20 cellular contexts compared by ENCODE assay signal in genomic region chr5:7824995-7825394, GRCh38. TPM values are rescaled to one million over a fixed set of nuclear protein-coding genes. Genes with fewer than 3 reads are reported as not detected.
DNase-seq lines count a peak whose midpoint lies in the region; ATAC-seq, FAIRE-seq and TF ChIP-seq lines count a peak whose summit lies in the region.
"Had no signal": no experiment of that assay in that cellular context is flagged by ENCODE, and none has a peak within 500 bp of the region (broad histone marks: within the 10 kb centered on the region; RNA-seq: fewer than 3 reads in every experiment).

No MANE protein-coding gene starts in this region.

- 80 to 93% (median 83%) methylated on average over 18 of the region's 18 CpGs for WGBS in small intestine, 3 donors
- WGBS in prostate gland: 93% methylated on average over 18 of the region's 18 CpGs

- H3K36me3 Mint-ChIP-seq in WTC11 (peaks cover 50% of the 10 kb centered on the region), glutamatergic neuron (ENCODE audit: unreplicated experiment) (no peaks in the 10 kb centered on the region)
- H3K36me3 Mint-ChIP-seq: CD4-positive, CD25-positive, alpha-beta regulatory T cell had no signal

- no peak for TF ChIP-seq POLR2A in prostate gland (IDR thresholded peaks at IDR 0.05)

- no peaks in the 10 kb centered on the region; the same call in 1 of the 2 replicates for H3K27me3 Mint-ChIP-seq in WTC11 (ENCODE audit: low read depth)
- H3K27me3 Mint-ChIP-seq in glutamatergic neuron (ENCODE audit: unreplicated experiment): no peaks in the 10 kb centered on the region

- ATAC-seq in WTC11 (no peak), GM18858 (IDR thresholded peaks at IDR 0.05; ENCODE audit: unreplicated experiment) (no peak)

- H3K4me3 ChIP-seq in small intestine (ENCODE audit: low read depth in 1 of 2, low read length in 2 of 2) (no peak overlapping the region), prostate gland (no peak overlapping the region)
- H3K4me3 ChIP-seq: BLaER1 treated with 17β-estradiol and CSF1 and Interleukin-3, amounts not matched to agents 10 nM and 100 nM had no signal

- no peaks in the 10 kb centered on the region for H3K36me3 ChIP-seq in small intestine (ENCODE audit: control insufficient read depth in 2 of 2, insufficient read depth in 2 of 2, low read length in 2 of 2)
- no peaks in the 10 kb centered on the region for H3K36me3 ChIP-seq in prostate gland
- H3K36me3 ChIP-seq: BLaER1 treated with 17β-estradiol and CSF1 and Interleukin-3, amounts not matched to agents 10 nM and 100 nM had no signal

- H3K9me3 ChIP-seq in small intestine (ENCODE audit: control insufficient read depth, low read depth) (no peaks in the 10 kb centered on the region), prostate gland (no peaks in the 10 kb centered on the region)
- H3K9me3 ChIP-seq: BLaER1 treated with 17β-estradiol and CSF1 and Interleukin-3, amounts not matched to agents 10 nM and 100 nM had no signal

- H3K27ac Mint-ChIP-seq in WTC11 (no peak overlapping the region), glutamatergic neuron (ENCODE audit: unreplicated experiment) (no peak overlapping the region)

- DNase-seq in NCI-H748 (lab: John Stamatoyannopoulos, UW; ENCODE audit: unreplicated experiment) (peak; percentile 71), NCI-H748 treated with DMSO at 0.1 percent for 48 hours (lab: John Stamatoyannopoulos, UW) (no peak), WTC11 (ENCODE audit: low spot score) (no peak), glutamatergic neuron (no peak), small intestine (peak; percentile 3), prostate gland (ENCODE audit: low spot score) (no peak), COLO668 (lab: John Stamatoyannopoulos, UW; ENCODE audit: unreplicated experiment) (no peak)
- DNase-seq: 8988T; Calu3; CD4-positive, CD25-positive, alpha-beta regulatory T cell; DMS 273 treated with DMSO at 0.1 percent for 48 hours; DMS79 treated with DMSO at 0.1 percent for 48 hours; EL; KBM-7 had no signal

- POLR2A ChIA-PET in WTC11 (lab: Charles Lee): no interaction called here

- CTCF ChIA-PET in WTC11 (lab: Charles Lee): interaction anchor here (1.7 kb wide), 1 partner anchor 9 kb away, joined by 6 read pairs; no protein-coding TSS in a partner anchor

- H3K9me3 Mint-ChIP-seq in WTC11: no peaks in the 10 kb centered on the region
- H3K9me3 Mint-ChIP-seq in glutamatergic neuron (ENCODE audit: unreplicated experiment): no peaks in the 10 kb centered on the region
- H3K9me3 Mint-ChIP-seq: CD4-positive, CD25-positive, alpha-beta regulatory T cell had no signal

- H3K27me3 ChIP-seq in small intestine (ENCODE audit: control insufficient read depth in 2 of 2, insufficient read depth in 2 of 2, low read length in 2 of 2) (no peaks in the 10 kb centered on the region), prostate gland (replicated peaks; ENCODE audit: insufficient read depth) (no peaks in the 10 kb centered on the region)
- H3K27me3 ChIP-seq: BLaER1 treated with 17β-estradiol and CSF1 and Interleukin-3, amounts not matched to agents 10 nM and 100 nM had no signal

- H3K4me3 Mint-ChIP-seq in WTC11 (no peak overlapping the region), glutamatergic neuron (ENCODE audit: unreplicated experiment) (peak overlapping the region; percentile 14)
- H3K4me3 Mint-ChIP-seq: CD4-positive, CD25-positive, alpha-beta regulatory T cell had no signal

- no peak for TF ChIP-seq CTCF in WTC11 (IDR thresholded peaks at IDR 0.05)
- TF ChIP-seq CTCF in glutamatergic neuron (IDR thresholded peaks at IDR 0.05; ENCODE audit: partially characterized antibody, unreplicated experiment): no peak
- no peak for TF ChIP-seq CTCF in prostate gland (IDR thresholded peaks at IDR 0.05)

- H3K27ac ChIP-seq in small intestine (ENCODE audit: low read depth in 1 of 2, low read length in 1 of 2) (no peak overlapping the region), prostate gland (no peak overlapping the region)
- H3K27ac ChIP-seq: BLaER1 treated with 17β-estradiol and CSF1 and Interleukin-3, amounts not matched to agents 10 nM and 100 nM had no signal

- H3K4me1 ChIP-seq in small intestine (ENCODE audit: control insufficient read depth in 2 of 2, insufficient read depth in 1 of 2, low read depth in 1 of 2, low read length in 1 of 2) (no peaks in the 10 kb centered on the region), prostate gland (replicated peaks) (no peaks in the 10 kb centered on the region)

- intact Hi-C loops in prostate gland (cut with DNase I): no loop called here

- FAIRE-seq in small intestine (lab: Jason Lieb, UNC): no peak
- FAIRE-seq: G401.6, GM12892, GM19239, H54 had no signal

- no peaks in the 10 kb centered on the region for H3K4me1 Mint-ChIP-seq in WTC11
- no peaks in the 10 kb centered on the region for H3K4me1 Mint-ChIP-seq in glutamatergic neuron (ENCODE audit: low read depth, unreplicated experiment)
- H3K4me1 Mint-ChIP-seq: CD4-positive, CD25-positive, alpha-beta regulatory T cell had no signal

TF ChIP-seq in WTC11, 78 proteins besides CTCF, POLR2A, EP300 and RAD21:
- TF ChIP-seq NR1H2 (CRISPR knock-in tag; IDR thresholded peaks at IDR 0.05) (no peak), ZNF121 (CRISPR knock-in tag; IDR thresholded peaks at IDR 0.05) (peak; percentile 95)

RNA-seq across cellular contexts. Expression of gene CFAP90, which starts 25.9 kb away (rescaled TPM):
- 0.21 to 0.64 TPM (median 0.33 TPM) in 3 replicates for total RNA-seq in WTC11 (2021)
- not detected for total RNA-seq in glutamatergic neuron (ENCODE audit: unreplicated experiment)
- under 1 TPM in 1 of 3 donors, not detected in 2; 0.16 TPM for polyA plus RNA-seq in small intestine
- 1 to 10 TPM in 1 of 2 donors, under 1 TPM in 1; 0.87 to 1.1 TPM for total RNA-seq in prostate gland
- total RNA-seq: Calu3; CD4-positive, CD25-positive, alpha-beta regulatory T cell had no signal
- polyA plus RNA-seq: CD4-positive, CD25-positive, alpha-beta regulatory T cell had no signal

RNA-seq across cellular contexts. Expression of gene FASTKD3, which starts 43.8 kb away (rescaled TPM):
- total RNA-seq in WTC11 (2021) (7.8 to 9.6 TPM (median 8.7 TPM) in 3 replicates), glutamatergic neuron (ENCODE audit: unreplicated experiment) (7.4 TPM), prostate gland (10 to 100 TPM in 1 of 2 donors, 1 to 10 TPM in 1; 9.7 to 10.7 TPM)
- polyA plus RNA-seq in small intestine: 10 to 100 TPM; 11.7 to 28.9 (median 16.8) TPM

RNA-seq across cellular contexts. Expression of gene MTRR, which starts 44.0 kb away (rescaled TPM):
- total RNA-seq in WTC11 (2021): 39.1 to 46.9 TPM (median 42.3 TPM) in 3 replicates
- total RNA-seq in glutamatergic neuron (ENCODE audit: unreplicated experiment): 37.9 TPM
- 10 to 100 TPM; 14.1 to 21.8 (median 16.3) TPM for polyA plus RNA-seq in small intestine
- total RNA-seq in prostate gland: 10 to 100 TPM; 34.5 to 64.6 TPM

Comparison
In these comparisons a context has a peak if more than half of its experiments do, and no peak if none do; other contexts are left out.
1. DNase-seq: peak in NCI-H748 (single experiment) and small intestine (single experiment); none in NCI-H748 treated with DMSO at 0.1 percent for 48 hours (single experiment), WTC11 (single experiment), glutamatergic neuron (single experiment), prostate gland (single experiment) and COLO668 (single experiment).